ENCODE assay signal across 9 cellular contexts in the genomic region with DNA sequence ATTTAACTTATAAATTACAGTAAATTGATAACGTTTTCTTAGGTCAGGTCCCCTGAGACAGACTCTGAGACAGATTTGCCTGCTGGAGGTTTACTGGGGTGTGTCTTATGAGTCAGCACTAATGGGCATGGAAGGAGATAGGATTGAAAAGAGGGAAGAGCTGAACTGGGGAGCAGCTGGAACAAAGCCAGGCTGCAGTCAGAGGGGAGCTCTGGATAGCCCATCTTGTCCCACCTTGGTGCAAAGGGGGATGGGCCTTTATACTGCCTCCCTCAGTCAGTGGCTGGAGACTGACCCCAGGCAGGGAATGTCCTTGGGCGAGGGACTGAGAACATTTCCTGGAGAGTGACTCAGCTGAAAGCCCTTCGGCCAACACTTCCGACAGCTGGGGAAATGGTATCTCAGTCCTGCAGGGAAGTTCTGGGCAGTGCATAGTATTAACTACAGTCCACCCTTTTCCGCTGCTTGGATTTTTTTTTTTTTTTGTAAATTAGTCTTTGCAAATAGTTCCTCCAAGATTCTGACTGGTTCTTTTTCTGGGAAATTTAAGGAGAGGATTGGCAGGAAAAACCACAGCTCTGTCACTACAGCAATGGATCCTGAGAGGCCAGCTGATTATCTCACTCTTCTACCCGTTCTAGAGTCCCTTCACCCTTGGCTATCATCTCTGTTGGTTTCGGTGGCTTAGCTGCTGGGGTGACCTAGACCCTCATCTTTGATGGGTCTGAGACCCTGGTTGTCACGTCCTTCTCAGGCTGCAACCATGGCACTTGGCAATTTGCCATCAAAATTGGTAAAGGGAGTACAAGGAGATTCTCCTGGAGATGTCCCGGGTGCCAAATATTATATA. TPM values are rescaled to one million over a fixed set of nuclear protein-coding genes. Genes with fewer than 3 reads are reported as not detected.
DNase-seq lines count a peak whose midpoint lies in the region; ATAC-seq, FAIRE-seq and TF ChIP-seq lines count a peak whose summit lies in the region.
"Had no signal": no experiment of that assay in that cellular context is flagged by ENCODE, and none has a peak within 500 bp of the region (broad histone marks: within the 10 kb centered on the region; RNA-seq: fewer than 3 reads in every experiment).

No MANE protein-coding gene starts in this region.

- intact Hi-C loops in mammary epithelial cell (cut with micrococcal nuclease), result loop anchor here (2.0 kb wide), 1 partner anchor 25 kb away; no protein-coding TSS in a partner anchor
- intact Hi-C loops in dorsolateral prefrontal cortex (cut with DNase I), result no loop called here

- H3K4me2 ChIP-seq in mammary epithelial cell (ENCODE audit: insufficient read depth, low read depth, low read length), result peak overlapping the region; percentile 77
- peak overlapping the region; percentile 78 for H3K4me2 ChIP-seq in keratinocyte (ENCODE audit: control insufficient read depth, extremely low read depth, insufficient read depth, low read depth, low read length)

- H2AFZ ChIP-seq in mammary epithelial cell (ENCODE audit: low read depth, low read length) (peak overlapping the region; percentile 70), keratinocyte (ENCODE audit: control insufficient read depth, low read length) (peak overlapping the region; percentile 48)

- H3K4me1 Mint-ChIP-seq in activated T-cell treated with anti-CD3 and anti-CD28 coated beads, Interleukin-2, amount 50 U/mL, for 4 hours (ENCODE audit: low read depth), result no peaks in the 10 kb centered on the region

- H3K27me3 Mint-ChIP-seq in activated T-cell treated with anti-CD3 and anti-CD28 coated beads, Interleukin-2, amount 50 U/mL, for 4 hours (ENCODE audit: low read depth), result peaks cover 5% of the 10 kb centered on the region

- ATAC-seq in HG03521 (IDR thresholded peaks at IDR 0.05; ENCODE audit: unreplicated experiment), result no peak
- ATAC-seq in activated T-cell treated with anti-CD3 and anti-CD28 coated beads, Interleukin-2, amount 50 U/mL, for 4 hours, result no peak

- CTCF ChIA-PET in mammary epithelial cell (lab: Charles Lee; ENCODE audit: low non-redundant PET), result interaction anchor here (0.6 kb wide), 1 partner anchor 36 kb away, joined by 3 read pairs; no protein-coding TSS in a partner anchor

- H3K9ac ChIP-seq in mammary epithelial cell (ENCODE audit: insufficient read depth, low read length) (peak overlapping the region; percentile 12), keratinocyte (ENCODE audit: control insufficient read depth, extremely low read depth, insufficient read depth, low read length) (no peak overlapping the region)

- peak in 1 of 2 donors; percentile 47 for TF ChIP-seq EP300 in tibial nerve (IDR thresholded peaks at IDR 0.05)

- H3K4me3 ChIP-seq in mammary epithelial cell (replicated peaks in 1 of 3; ENCODE audit: insufficient read depth in 1 of 3, low read depth in 2 of 3, low read length in 3 of 3) (no peak overlapping the region), keratinocyte (ENCODE audit: control insufficient read depth in 2 of 3, extremely low read depth in 1 of 3, insufficient read depth in 2 of 3, low read depth in 1 of 3, low read length in 3 of 3) (peak overlapping the region in 1 of 3 experiments; percentile 16), tibial nerve (no peak overlapping the region), dorsolateral prefrontal cortex (no peak overlapping the region)

- H3K27me3 ChIP-seq in mammary epithelial cell (ENCODE audit: insufficient read depth, low read length) (no peaks in the 10 kb centered on the region), keratinocyte (ENCODE audit: control insufficient read depth, extremely low read depth, insufficient read depth, low read length) (no peaks in the 10 kb centered on the region), tibial nerve (no peaks in the 10 kb centered on the region), dorsolateral prefrontal cortex (no peaks in the 10 kb centered on the region)

- peak; percentile 87 for FAIRE-seq in keratinocyte (lab: Jason Lieb, UNC)

- H3K36me3 Mint-ChIP-seq in activated T-cell treated with anti-CD3 and anti-CD28 coated beads, Interleukin-2, amount 50 U/mL, for 4 hours (ENCODE audit: insufficient read depth), result no peaks in the 10 kb centered on the region

- H3K9me3 Mint-ChIP-seq in activated T-cell treated with anti-CD3 and anti-CD28 coated beads, Interleukin-2, amount 50 U/mL, for 4 hours, result no peaks in the 10 kb centered on the region

- no TSS peak for BruUV-seq in mammary epithelial cell (replicated peaks; lab: Mats Ljungman, UMichigan)

- in situ Hi-C loops in mammary epithelial cell (cut with MboI; ENCODE audit: low sequenced_read_pairs in 2 of 2), result no loop called here

- TF ChIP-seq CTCF in mammary epithelial cell (conservative IDR thresholded peaks at IDR 0.05 in 1 of 2, IDR thresholded peaks at IDR 0.05 in 1 of 2; ENCODE audit: extremely low read depth in 1 of 2, insufficient read depth in 1 of 2, low read depth in 1 of 2, low read length in 2 of 2), result no peak
- TF ChIP-seq CTCF in keratinocyte (optimal IDR thresholded peaks at IDR 0.05 in 1 of 3, IDR thresholded peaks at IDR 0.05 in 1 of 3, conservative IDR thresholded peaks at IDR 0.05 in 1 of 3; ENCODE audit: extremely low read depth in 1 of 3, insufficient read depth in 2 of 3, low read length in 3 of 3), result no peak
- no peak for TF ChIP-seq CTCF in tibial nerve (IDR thresholded peaks at IDR 0.05)
- no peak for TF ChIP-seq CTCF in dorsolateral prefrontal cortex (IDR thresholded peaks at IDR 0.05 in 54 of 56, conservative IDR thresholded peaks at IDR 0.05 in 2 of 56; ENCODE audit: low read depth in 1 of 56, partially characterized antibody in 56 of 56)

- H3K27ac ChIP-seq in mammary epithelial cell (ENCODE audit: insufficient read depth, low read depth, low read length) (peak overlapping the region; percentile 77), keratinocyte (ENCODE audit: control insufficient read depth, insufficient read depth, low read length) (peak overlapping the region; percentile 45), tibial nerve (peak overlapping the region in 3 of 4 donors; percentile 8 to 37 (median 11)), dorsolateral prefrontal cortex (peak overlapping the region in 9 of 59 donors; percentile 1 to 61 (median 38))
- H3K27ac ChIP-seq: HL-60 had no signal

- H3K4me3 Mint-ChIP-seq in activated T-cell treated with anti-CD3 and anti-CD28 coated beads, Interleukin-2, amount 50 U/mL, for 4 hours, result no peak overlapping the region

- H3K9me1 ChIP-seq in keratinocyte (ENCODE audit: control insufficient read depth, extremely low read depth, insufficient read depth, low read length), result no peaks in the 10 kb centered on the region

- 47% methylated on average over 8 of the region's 9 CpGs for WGBS in mammary epithelial cell (ENCODE audit: low coverage, missing lambda C conversion rate)
- 46 to 62% methylated on average over 9 of the region's 9 CpGs for WGBS in tibial nerve, 2 donors

- no peaks in the 10 kb centered on the region for H4K20me1 ChIP-seq in mammary epithelial cell (ENCODE audit: insufficient read depth, low read length)
- no peaks in the 10 kb centered on the region for H4K20me1 ChIP-seq in keratinocyte (ENCODE audit: control insufficient read depth, extremely low read depth, insufficient read depth, low read length)

- TF ChIP-seq POLR2A in tibial nerve (IDR thresholded peaks at IDR 0.05), result no peak

- DNase-seq in HT1080 (ENCODE audit: low read depth) (peak; percentile 93), mammary epithelial cell (peak; percentile 70), keratinocyte (ENCODE audit: low read depth, low spot score) (no peak), tibial nerve (ENCODE audit: low spot score in 2 of 2) (peak in 1 of 2 donors; percentile 24), dorsolateral prefrontal cortex (no peak)
- no peak for DNase-seq in activated T-cell treated with anti-CD3 and anti-CD28 coated beads, Interleukin-2, amount 50 U/mL, for 4 hours
- DNase-seq in activated CD4-positive, alpha-beta T cell treated with anti-CD3 and anti-CD28 coated beads for 1 hour, result no peak

- H3K79me2 ChIP-seq in mammary epithelial cell (ENCODE audit: insufficient read depth, low read length) (no peaks in the 10 kb centered on the region), keratinocyte (ENCODE audit: control insufficient read depth, insufficient read depth, low read length) (no peaks in the 10 kb centered on the region)

- dilution Hi-C loops in mammary epithelial cell (cut with HindIII; ENCODE audit: low sequenced_read_pairs) (no loop called here), keratinocyte (cut with MboI; ENCODE audit: extremely low pct_ligation_motif_present, low sequenced_read_pairs) (no loop called here)

- H3K4me1 ChIP-seq in mammary epithelial cell (ENCODE audit: insufficient read depth, low read length) (peaks cover 19% of the 10 kb centered on the region), keratinocyte (ENCODE audit: control insufficient read depth, extremely low read depth, insufficient read depth, low read length) (peaks cover 18% of the 10 kb centered on the region), tibial nerve (no peaks in the 10 kb centered on the region)

- no peaks in the 10 kb centered on the region for H3K36me3 ChIP-seq in mammary epithelial cell (ENCODE audit: insufficient read depth, low read length)
- H3K36me3 ChIP-seq in keratinocyte (ENCODE audit: control insufficient read depth in 2 of 2, extremely low read depth in 1 of 2, insufficient read depth in 2 of 2, low read length in 2 of 2), result no peaks in the 10 kb centered on the region
- H3K36me3 ChIP-seq in tibial nerve, result no peaks in the 10 kb centered on the region

- no peaks in the 10 kb centered on the region for H3K9me3 ChIP-seq in mammary epithelial cell (replicated peaks; ENCODE audit: insufficient read depth, low read length)
- no peaks in the 10 kb centered on the region for H3K9me3 ChIP-seq in keratinocyte (ENCODE audit: control insufficient read depth, low read depth, low read length)
- no peaks in the 10 kb centered on the region for H3K9me3 ChIP-seq in tibial nerve

RNA-seq across cellular contexts. Expression of a gene that starts 39.2 kb away (rescaled TPM):
- total RNA-seq in HT1080 (2014; rRNA removed; shearing (Covaris generic)), result 14.2 and 14.6 TPM in 2 replicates
- polyA plus RNA-seq in HT1080 (2015; cell fraction: cytosol; rRNA removed), result 13.3 and 19.3 TPM in 2 replicates
- 22.1 and 22.8 TPM in 2 replicates for polyA plus RNA-seq in HT1080 (2015; cell fraction: nucleus; rRNA removed)
- total RNA-seq in mammary epithelial cell, result 10 to 100 TPM; 50.8 to 56.1 TPM
- polyA plus RNA-seq in mammary epithelial cell, result 9.6 TPM
- polyA minus RNA-seq in mammary epithelial cell, result 35.7 TPM
- 7.0 to 9.2 TPM (median 8.6 TPM) in 3 replicates for polyA plus RNA-seq in keratinocyte
- 13.1 TPM for polyA plus RNA-seq in keratinocyte (2011; ENCODE audit: low read depth)
- 6.9 and 9.2 TPM in 2 replicates for polyA plus RNA-seq in keratinocyte (2011; cell fraction: cytosol; rRNA removed)
- 15.1 and 15.3 TPM in 2 replicates for polyA plus RNA-seq in keratinocyte (2011; cell fraction: nucleus; rRNA removed)
- polyA plus RNA-seq in keratinocyte (2012; ENCODE audit: low replicate concordance), result 7.2 and 10.1 TPM in 2 replicates
- polyA minus RNA-seq in keratinocyte, result 10.8 to 32.3 TPM (median 15.3 TPM) in 3 replicates
- 14.0 TPM for polyA minus RNA-seq in keratinocyte (2011; cell fraction: cytosol; rRNA and poly(A)+ RNA removed)
- 29.4 and 66.9 TPM in 2 replicates for polyA minus RNA-seq in keratinocyte (2011; cell fraction: nucleus; rRNA and poly(A)+ RNA removed)
- total RNA-seq in tibial nerve, result 10 to 100 TPM; 47.0 to 58.6 (median 54.8) TPM
- total RNA-seq in activated T-cell treated with anti-CD3 and anti-CD28 coated beads, Interleukin-2, amount 50 U/mL, for 4 hours, result under 1 TPM; 0.52 to 0.74 (median 0.56) TPM
- total RNA-seq in dorsolateral prefrontal cortex, result 100 to 1,000 TPM in 119 of 120 experiments, 10 to 100 TPM in 1; 97.5 to 158 (median 125) TPM

Comparison
In these comparisons a context has a peak if more than half of its experiments do, and no peak if none do; other contexts are left out.
1. DNase-seq: peak in HT1080 (single experiment) and mammary epithelial cell (single experiment); none in keratinocyte (single experiment), activated T-cell treated with anti-CD3 and anti-CD28 coated beads, Interleukin-2, amount 50 U/mL, for 4 hours (single experiment), activated CD4-positive, alpha-beta T cell treated with anti-CD3 and anti-CD28 coated beads for 1 hour (single experiment) and dorsolateral prefrontal cortex (0 of 10).